Comparison of ENCODE assay signal across 22 cellular contexts in the genomic region with DNA sequence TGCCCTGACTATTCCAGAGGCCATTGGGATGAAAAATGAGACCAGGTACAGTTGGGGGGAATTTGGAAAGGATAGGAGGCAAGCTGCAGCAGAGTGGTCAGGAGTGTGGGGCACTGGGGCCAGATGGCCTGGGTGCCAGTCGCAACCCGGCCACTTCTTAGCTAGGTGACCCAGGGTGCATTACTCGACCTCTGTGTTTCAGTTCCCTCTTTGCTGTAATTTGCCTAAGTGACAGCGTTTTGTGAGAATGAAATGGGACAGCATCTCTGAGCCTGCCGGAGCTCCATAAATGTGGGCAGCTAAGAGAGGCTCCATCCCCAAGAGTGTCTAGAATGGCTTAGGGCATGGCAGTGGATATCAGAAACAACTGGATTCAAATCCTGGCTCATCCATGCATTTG. TPM values are rescaled to one million over a fixed set of nuclear protein-coding genes. Genes with fewer than 3 reads are reported as not detected.
DNase-seq lines count a peak whose midpoint lies in the region; ATAC-seq, FAIRE-seq and TF ChIP-seq lines count a peak whose summit lies in the region.
"Had no signal": no experiment of that assay in that cellular context is flagged by ENCODE, and none has a peak within 500 bp of the region (broad histone marks: within the 10 kb centered on the region; RNA-seq: fewer than 3 reads in every experiment).

No MANE protein-coding gene starts in this region.

- POLR2A ChIA-PET in GM12878 (lab: Charles Lee), result no interaction called here
- POLR2A ChIA-PET in HEK293T (lab: Yijun Ruan, JAX), result no interaction called here

- no peaks in the 10 kb centered on the region for H3K4me1 ChIP-seq in GM12878 (ENCODE audit: control insufficient read depth, insufficient read depth, low read length)
- no peaks in the 10 kb centered on the region for H3K4me1 ChIP-seq in kidney (ENCODE audit: control insufficient read depth in 1 of 2, insufficient read depth in 1 of 2, low read depth in 1 of 2, low read length in 2 of 2)
- H3K4me1 ChIP-seq in mesendoderm (ENCODE audit: control insufficient read depth, low read depth, low read length), result peaks cover 3% of the 10 kb centered on the region
- H3K4me1 ChIP-seq: Caco-2, SJSA1 had no signal

- no peak overlapping the region for H3K18ac ChIP-seq in mesendoderm (ENCODE audit: low read length)

- peak; percentile 50 for ATAC-seq in GM19351 (IDR thresholded peaks at IDR 0.05; ENCODE audit: unreplicated experiment)
- ATAC-seq in GM12878, result peak; percentile 95

- H3K4me3 ChIP-seq in GM12865 (ENCODE audit: low read depth, low read length) (no peak overlapping the region), GM12878 (no peak overlapping the region), kidney (ENCODE audit: low read length in 2 of 2) (no peak overlapping the region), mesendoderm (ENCODE audit: low read length) (no peak overlapping the region)
- H3K4me3 ChIP-seq: SJSA1 had no signal

- H3K9me3 ChIP-seq in GM12878 (replicated peaks; ENCODE audit: control insufficient read depth, insufficient read depth, low read length), result no peaks in the 10 kb centered on the region
- H3K9me3 ChIP-seq in kidney (ENCODE audit: control insufficient read depth in 1 of 2, low read length in 2 of 2), result no peaks in the 10 kb centered on the region
- H3K9me3 ChIP-seq: Caco-2, SJSA1 had no signal

- H3K4ac ChIP-seq in mesendoderm (ENCODE audit: low read depth, low read length), result no peak overlapping the region

- H3K79me1 ChIP-seq in mesendoderm (ENCODE audit: low read length), result no peaks in the 10 kb centered on the region

- H3K23ac ChIP-seq in mesendoderm (ENCODE audit: low read length), result no peak overlapping the region

- no peak overlapping the region for H3K9ac ChIP-seq in GM12878 (ENCODE audit: control insufficient read depth, insufficient read depth, low read length)
- H3K9ac ChIP-seq in kidney (ENCODE audit: low read length in 2 of 2), result no peak overlapping the region
- H3K9ac ChIP-seq in mesendoderm (ENCODE audit: low read length), result no peak overlapping the region

- RAD21 ChIA-PET in GM12878 (lab: Charles Lee; ENCODE audit: unreplicated experiment), result no interaction called here

- TF ChIP-seq CTCF in GM12865 (IDR thresholded peaks at IDR 0.05; ENCODE audit: insufficient read depth, low read depth, low read length, missing control alignments) (no peak), GM12878 (IDR thresholded peaks at IDR 0.05 in 2 of 3, conservative IDR thresholded peaks at IDR 0.05 in 1 of 3; ENCODE audit: control insufficient read depth in 2 of 3, extremely low read depth in 1 of 3, insufficient read depth in 1 of 3, low read depth in 3 of 3, low read length in 3 of 3) (no peak), kidney (IDR thresholded peaks at IDR 0.05; ENCODE audit: borderline replicate concordance, extremely low read depth, insufficient read depth) (no peak)

- H3K36me3 ChIP-seq in GM12878 (ENCODE audit: control insufficient read depth in 2 of 2, insufficient read depth in 2 of 2, low read length in 1 of 2) (no peaks in the 10 kb centered on the region), kidney (ENCODE audit: control insufficient read depth in 1 of 2, insufficient read depth in 2 of 2, low read length in 2 of 2) (no peaks in the 10 kb centered on the region), mesendoderm (ENCODE audit: control insufficient read depth, insufficient read depth, low read length) (no peaks in the 10 kb centered on the region)
- H3K36me3 ChIP-seq: SJSA1 had no signal

- H3K79me2 ChIP-seq in GM12878 (ENCODE audit: control insufficient read depth, insufficient read depth, low read length), result no peaks in the 10 kb centered on the region
- no peaks in the 10 kb centered on the region for H3K79me2 ChIP-seq in mesendoderm (ENCODE audit: control insufficient read depth, insufficient read depth, low read length)

- no peak overlapping the region for H4K5ac ChIP-seq in mesendoderm (ENCODE audit: low read length)

- BruUV-seq in GM12878 (replicated peaks; lab: Mats Ljungman, UMichigan), result no TSS peak

- H3K27me3 ChIP-seq in GM12878 (replicated peaks in 1 of 2; ENCODE audit: control insufficient read depth in 2 of 2, insufficient read depth in 2 of 2, low read length in 1 of 2) (peaks cover 0 to 3% of the 10 kb centered on the region in 2 experiments; a peak in 1 of 4 replicates), mesendoderm (ENCODE audit: insufficient read depth, low read length, poor library complexity) (no peaks in the 10 kb centered on the region)

- no peak overlapping the region for H2BK5ac ChIP-seq in mesendoderm (ENCODE audit: low read length)

- no peak for TF ChIP-seq RAD21 in GM12878 (IDR thresholded peaks at IDR 0.05; ENCODE audit: insufficient read depth, low read depth, low read length)

- intact Hi-C loops in GM12878 (cut with micrococcal nuclease; ENCODE audit: unreplicated experiment) (no loop called here), kidney (cut with DNase I) (no loop called here)

- no peak overlapping the region for H2BK15ac ChIP-seq in mesendoderm (replicated peaks; ENCODE audit: low read depth)

- H2AFZ ChIP-seq in GM12878 (ENCODE audit: control insufficient read depth, low read depth, low read length), result no peak overlapping the region

- in situ Hi-C loops in GM12878 (cut with MboI), result no loop called here

- SMC1A ChIA-PET in GM12878 (lab: Charles Lee; ENCODE audit: uncharacterized antibody, unreplicated experiment), result no interaction called here

- no peak overlapping the region for H2AK5ac ChIP-seq in mesendoderm (ENCODE audit: low read length)

- FAIRE-seq in GM12878 (lab: Jason Lieb, UNC) (no peak), kidney (lab: Jason Lieb, UNC) (no peak)
- FAIRE-seq: A204.1, G401.6, H54 had no signal

- CTCF ChIA-PET in GM12878 (lab: Yijun Ruan, JAX), result no interaction called here
- CTCF ChIA-PET in HEK293T (lab: Yijun Ruan, JAX), result no interaction called here

- no peak overlapping the region for H3K27ac ChIP-seq in GM12878 (ENCODE audit: control insufficient read depth, insufficient read depth)
- H3K27ac ChIP-seq in kidney (ENCODE audit: low read depth in 2 of 2, low read length in 2 of 2), result no peak overlapping the region
- H3K27ac ChIP-seq in mesendoderm (ENCODE audit: low read depth, low read length), result no peak overlapping the region
- H3K27ac ChIP-seq: SJSA1 had no signal

- H3K4me2 ChIP-seq in GM12878 (ENCODE audit: control insufficient read depth, insufficient read depth) (no peak overlapping the region), mesendoderm (ENCODE audit: low read length) (no peak overlapping the region)

- H3K56ac ChIP-seq in mesendoderm (ENCODE audit: low read length), result no peak overlapping the region

- 2% methylated on average over 5 of the region's 5 CpGs for WGBS in GM12878 (ENCODE audit: insufficient coverage, insufficient replicate concordance, low lambda C conversion rate, missing lambda C conversion rate)
- no CpG with 5 or more reads among the region's 5 CpGs for WGBS in mesendoderm (ENCODE audit: extremely low coverage, insufficient coverage, low lambda C conversion rate)

- peak; percentile 37 for DNase-seq in GM12865 (ENCODE audit: low read depth)
- DNase-seq in MV-4-11 (lab: John Stamatoyannopoulos, UW), result peak; percentile 28
- DNase-seq in GM12878 (ENCODE audit: low read depth, low spot score), result no peak
- no peak for DNase-seq in kidney
- DNase-seq in HEK293T (ENCODE audit: extremely low spot score), result no peak
- no peak for DNase-seq in activated CD4-positive, alpha-beta T cell treated with anti-CD3 and anti-CD28 coated beads for 48 hours
- DNase-seq in mesendoderm, result no peak
- DNase-seq: Caco-2; CD4-positive, alpha-beta T cell; HFFc6; MM.1S; NCI-H1694 treated with DMSO at 0.1 percent for 48 hours; NCI-H510A; NCI-H748 treated with DMSO at 0.1 percent for 48 hours had no signal

- H4K20me1 ChIP-seq in GM12878 (ENCODE audit: control insufficient read depth, insufficient read depth), result no peaks in the 10 kb centered on the region

- no peak overlapping the region for H4K8ac ChIP-seq in mesendoderm (ENCODE audit: low read depth, low read length)

- no peak for TF ChIP-seq POLR2A in GM12878 (IDR thresholded peaks at IDR 0.05; ENCODE audit: low read depth, low read length)

- no peak for TF ChIP-seq EP300 in GM12878 (IDR thresholded peaks at IDR 0.05; ENCODE audit: borderline replicate concordance in 1 of 2, control insufficient read depth in 1 of 2, low read depth in 2 of 2, low read length in 2 of 2)

- no peak overlapping the region for H2BK120ac ChIP-seq in mesendoderm (ENCODE audit: low read depth, low read length)

TF ChIP-seq in HEK293T, 16 proteins besides CTCF, POLR2A, EP300 and RAD21 (continues in another document):
- TF ChIP-seq TARDBP (IDR thresholded peaks at IDR 0.05), result no peak
- TF ChIP-seq SUZ12 (IDR thresholded peaks at IDR 0.05), result no peak
- no peak for TF ChIP-seq ELF4 (IDR thresholded peaks at IDR 0.05)
- no peak for TF ChIP-seq SP1 (IDR thresholded peaks at IDR 0.05)
- TF ChIP-seq L3MBTL2 (conservative IDR thresholded peaks at IDR 0.05), result no peak
- TF ChIP-seq BHLHE40 (IDR thresholded peaks at IDR 0.05; ENCODE audit: borderline replicate concordance), result no peak
- TF ChIP-seq ARNT (IDR thresholded peaks at IDR 0.05), result no peak
- no peak for TF ChIP-seq FOXA1 (IDR thresholded peaks at IDR 0.05)
- TF ChIP-seq LEF1 (IDR thresholded peaks at IDR 0.05; ENCODE audit: borderline replicate concordance), result no peak
- no peak for TF ChIP-seq FOXM1 (IDR thresholded peaks at IDR 0.05; ENCODE audit: borderline replicate concordance)
- no peak for TF ChIP-seq HDGF (IDR thresholded peaks at IDR 0.05; ENCODE audit: borderline replicate concordance)
- no peak for TF ChIP-seq CTBP1 (IDR thresholded peaks at IDR 0.05; ENCODE audit: borderline replicate concordance)

RNA-seq across cellular contexts. Expression of a gene that starts 13.9 kb away (rescaled TPM):
- total RNA-seq in GM12878 (2013; cell fraction: nucleolus; rRNA removed), result not detected in 2 replicates
- total RNA-seq in GM12878 (2014; rRNA removed), result not detected in 2 replicates
- not detected in 2 replicates for total RNA-seq in GM12878 (2014; rRNA removed; fragmentation: Illumina TruSeq; extraction: Trizol)
- not detected in 2 replicates for total RNA-seq in GM12878 (2021)
- polyA plus RNA-seq in GM12878 (2011; ENCODE audit: low read depth), result not detected
- not detected in 2 replicates for polyA plus RNA-seq in GM12878 (2011; rRNA removed)
- polyA plus RNA-seq in GM12878 (2011; cell fraction: cytosol; rRNA removed), result not detected in 2 replicates
- not detected in 2 replicates for polyA plus RNA-seq in GM12878 (2011; cell fraction: nucleus; rRNA removed)
- polyA plus RNA-seq in GM12878 (2012), result not detected in 2 replicates
- polyA plus RNA-seq in GM12878 (2014; fragmentation: Illumina TruSeq; extraction: Trizol), result not detected in 2 replicates
- polyA plus RNA-seq in GM12878 (2014; fragmentation: Nextera tagmentation; extraction: Ambion mirVana), result not detected
- polyA plus RNA-seq in GM12878 (2014; rRNA removed), result not detected in 2 replicates
- polyA plus RNA-seq in GM12878 (2016; fragmentation: Nextera tagmentation; extraction: Ambion mirVana), result not detected
- not detected in 2 replicates for polyA minus RNA-seq in GM12878 (2011; rRNA and poly(A)+ RNA removed)
- polyA minus RNA-seq in GM12878 (2011; cell fraction: cytosol; rRNA and poly(A)+ RNA removed), result not detected in 2 replicates
- not detected in 2 replicates for polyA minus RNA-seq in GM12878 (2011; cell fraction: nucleus; rRNA and poly(A)+ RNA removed)
- not detected for total RNA-seq in kidney
- polyA plus RNA-seq in kidney (ENCODE audit: insufficient read depth, low read depth, low replicate concordance), result not detected
- polyA plus RNA-seq in mesendoderm (2013, experiment 1 of 2), result 0.14 TPM
- 0.18 TPM for polyA plus RNA-seq in mesendoderm (2013, experiment 2 of 2)
- total RNA-seq: Caco-2; CD4-positive, alpha-beta T cell; HFFc6; LHCN-M2; RPMI7951; SJSA1 had no signal
- polyA plus RNA-seq: BJ had no signal

Comparison
In these comparisons a context has a peak if more than half of its experiments do, and no peak if none do; other contexts are left out.
1. DNase-seq: peak in GM12865 (single experiment) and MV-4-11 (single experiment); none in GM12878 (single experiment), kidney (single experiment), HEK293T (single experiment), activated CD4-positive, alpha-beta T cell treated with anti-CD3 and anti-CD28 coated beads for 48 hours (single experiment) and mesendoderm (single experiment).